In genomic region chr6:3297909-3298308, GRCh38 we compare ENCODE assay signal across 26 cellular contexts. TPM values are rescaled to one million over a fixed set of nuclear protein-coding genes. Genes with fewer than 3 reads are reported as not detected.
DNase-seq lines count a peak whose midpoint lies in the region; ATAC-seq, FAIRE-seq and TF ChIP-seq lines count a peak whose summit lies in the region.
"Had no signal": no experiment of that assay in that cellular context is flagged by ENCODE, and none has a peak within 500 bp of the region (broad histone marks: within the 10 kb centered on the region; RNA-seq: fewer than 3 reads in every experiment).

No MANE protein-coding gene starts in this region.

- H3K4me1 ChIP-seq in GM23338 (ENCODE audit: insufficient read depth) (no peaks in the 10 kb centered on the region), PC-3 (ENCODE audit: insufficient read depth, low read length) (peaks cover 18% of the 10 kb centered on the region), H1 (replicated peaks in 1 of 4; ENCODE audit: control insufficient read depth in 3 of 4, insufficient read depth in 4 of 4, low read length in 3 of 4) (no peaks in the 10 kb centered on the region)
- H3K4me1 ChIP-seq: left lung had no signal

- intact Hi-C loops in PC-3 (cut with micrococcal nuclease): loop anchor here (5.0 kb wide), 1 partner anchor 159 kb away; the partner anchor contains the start of gene SLC22A23
- intact Hi-C loops in sciatic nerve (cut with DNase I): no loop called here

- no peak overlapping the region for H4K8ac ChIP-seq in H1 (ENCODE audit: extremely low read depth, insufficient read depth, low read length)

- H3K23ac ChIP-seq in H1 (ENCODE audit: insufficient read length): no peak overlapping the region

- H3K4me3 ChIP-seq in GM23338 (no peak overlapping the region), PC-3 (ENCODE audit: low read length) (no peak overlapping the region), H1 (ENCODE audit: extremely low read depth in 1 of 4, insufficient read depth in 2 of 4, low read depth in 3 of 4, low read length in 4 of 4) (no peak overlapping the region)
- H3K4me3 ChIP-seq: left lung, smooth muscle cell had no signal

- no peaks in the 10 kb centered on the region for H3K27me3 ChIP-seq in GM23338 (ENCODE audit: insufficient read depth)
- no peaks in the 10 kb centered on the region for H3K27me3 ChIP-seq in PC-3 (ENCODE audit: low read length)
- H3K27me3 ChIP-seq in H1 (replicated peaks in 1 of 4; ENCODE audit: control insufficient read depth in 3 of 4, extremely low read depth in 1 of 4, insufficient read depth in 3 of 4, low read length in 3 of 4): no peaks in the 10 kb centered on the region
- H3K27me3 ChIP-seq: left lung had no signal

- H3K9me3 Mint-ChIP-seq in GM23338: no peaks in the 10 kb centered on the region
- H3K9me3 Mint-ChIP-seq: activated naive CD8-positive, alpha-beta T cell treated with anti-CD3 and anti-CD28 coated beads, Interleukin-2, amount 50 U/mL, for 24 hours; central memory CD8-positive, alpha-beta T cell; HFFc6 had no signal

- H4K20me1 ChIP-seq in GM23338 (replicated peaks; ENCODE audit: insufficient read depth): peaks cover 4% of the 10 kb centered on the region; the same call in 1 of the 2 replicates
- H4K20me1 ChIP-seq in PC-3 (ENCODE audit: low read length): no peaks in the 10 kb centered on the region
- H4K20me1 ChIP-seq in H1 (replicated peaks in 1 of 2; ENCODE audit: control insufficient read depth in 1 of 2, insufficient read depth in 2 of 2, low read length in 2 of 2): no peaks in the 10 kb centered on the region

- no TSS peak for BruUV-seq in PC-3 (replicated peaks; lab: Mats Ljungman, UMichigan)

- H2BK12ac ChIP-seq in H1 (ENCODE audit: low read depth, low read length): no peak overlapping the region; the same call in 1 of the 2 replicates

- H3K27ac ChIP-seq in GM23338 (ENCODE audit: low read depth): no peak overlapping the region
- peak overlapping the region; percentile 82 for H3K27ac ChIP-seq in PC-3 (ENCODE audit: low read length)
- no peak overlapping the region for H3K27ac ChIP-seq in H1 (ENCODE audit: low read depth, low read length)
- H3K27ac ChIP-seq: left lung, RWPE1 had no signal

- no peak; the same call in 1 of the 3 replicates for ATAC-seq in GM23338
- ATAC-seq in PC-3: no peak
- ATAC-seq in sciatic nerve: no peak
- ATAC-seq in stimulated activated naive CD8-positive, alpha-beta T cell treated with anti-CD3 and anti-CD28 coated beads, Interleukin-15, Interleukin-2, amounts not matched to agents 100 U/mL and 50 U/mL, for 24 hours: no peak
- ATAC-seq: activated CD4-positive, CD25-positive, alpha-beta regulatory T cell treated with anti-CD3 and anti-CD28 coated beads, Interleukin-2, amount 50 U/mL, for 24 hours; activated naive CD8-positive, alpha-beta T cell treated with anti-CD3 and anti-CD28 coated beads, Interleukin-2, amount 50 U/mL, for 24 hours; left lung had no signal

- no peak overlapping the region for H3K4me3 Mint-ChIP-seq in GM23338
- H3K4me3 Mint-ChIP-seq: activated CD4-positive, alpha-beta memory T cell treated with anti-CD3 and anti-CD28 coated beads for 36 hours; activated naive CD8-positive, alpha-beta T cell treated with anti-CD3 and anti-CD28 coated beads, Interleukin-2, amount 50 U/mL, for 24 hours; central memory CD8-positive, alpha-beta T cell; HFFc6; mesothelial cell of epicardium; naive B cell had no signal

- H3K9me2 ChIP-seq in GM23338 (ENCODE audit: insufficient read depth) (no peaks in the 10 kb centered on the region), PC-3 (replicated peaks; ENCODE audit: low read length) (no peaks in the 10 kb centered on the region)

- no peak for TF ChIP-seq EP300 in H1 (IDR thresholded peaks at IDR 0.05; ENCODE audit: borderline replicate concordance in 1 of 2, low read depth in 2 of 2, low read length in 2 of 2)

- no peak overlapping the region for H2BK15ac ChIP-seq in H1 (ENCODE audit: low read length)

- H3K4me1 Mint-ChIP-seq in GM23338: peaks cover 16% of the 10 kb centered on the region
- H3K4me1 Mint-ChIP-seq: activated naive CD8-positive, alpha-beta T cell treated with anti-CD3 and anti-CD28 coated beads, Interleukin-2, amount 50 U/mL, for 24 hours; central memory CD8-positive, alpha-beta T cell; mesothelial cell of epicardium; naive B cell had no signal

- H3K79me2 ChIP-seq in GM23338 (replicated peaks; ENCODE audit: insufficient read depth) (no peaks in the 10 kb centered on the region), PC-3 (ENCODE audit: low read length) (no peaks in the 10 kb centered on the region), H1 (ENCODE audit: control insufficient read depth in 1 of 2, insufficient read depth in 2 of 2, low read length in 2 of 2) (no peaks in the 10 kb centered on the region)

- no peaks in the 10 kb centered on the region for H3K9me3 ChIP-seq in PC-3 (ENCODE audit: low read length)
- H3K9me3 ChIP-seq in H1 (ENCODE audit: insufficient read depth in 2 of 2, low read depth in 1 of 2, low read length in 1 of 2): no peaks in the 10 kb centered on the region
- H3K9me3 ChIP-seq: left lung had no signal

- no peak overlapping the region for H2AFZ ChIP-seq in GM23338
- H2AFZ ChIP-seq in PC-3 (ENCODE audit: low read length): no peak overlapping the region
- H2AFZ ChIP-seq in H1 (ENCODE audit: low read length): no peak overlapping the region

- TF ChIP-seq POLR2A in H1 (IDR thresholded peaks at IDR 0.05; ENCODE audit: control extremely low read depth in 1 of 2, low read depth in 2 of 2, low read length in 2 of 2): no peak

- H3K9ac ChIP-seq in PC-3 (ENCODE audit: low read length) (peak overlapping the region; percentile 70; the same call in 1 of the 2 replicates), H1 (replicated peaks in 1 of 4; ENCODE audit: extremely low read depth in 1 of 4, low read depth in 3 of 4, low read length in 3 of 4) (no peak overlapping the region)

- H3F3A ChIP-seq in GM23338 (replicated peaks; ENCODE audit: low read depth) (no peaks in the 10 kb centered on the region), PC-3 (ENCODE audit: low read length, unreplicated experiment) (no peaks in the 10 kb centered on the region)

- no peak overlapping the region for H2BK5ac ChIP-seq in H1 (ENCODE audit: low read depth, low read length)

- no peak overlapping the region for H3K14ac ChIP-seq in H1 (ENCODE audit: insufficient read length)

- no peak overlapping the region for H3K18ac ChIP-seq in H1 (ENCODE audit: extremely low read depth, low read length)

- WGBS in H1 (ENCODE audit: extremely low coverage in 1 of 2, insufficient coverage in 1 of 2, insufficient read length in 1 of 2, insufficient replicate concordance in 2 of 2, low coverage in 1 of 2, low lambda C conversion rate in 2 of 2, missing lambda C conversion rate in 1 of 2), 2 experiments: 90% methylated on average over 11 of the region's 11 CpGs; no CpG with 5 or more reads in 1 of the 2 experiments

- H3K27me3 Mint-ChIP-seq in GM23338 (ENCODE audit: insufficient read depth, low read depth, poor library complexity): peaks cover 12% of the 10 kb centered on the region
- H3K27me3 Mint-ChIP-seq: activated CD4-positive, alpha-beta memory T cell treated with anti-CD3 and anti-CD28 coated beads for 36 hours had no signal

- no peak overlapping the region for H4K5ac ChIP-seq in H1 (ENCODE audit: insufficient read length, low read depth, low read length)

- no peak overlapping the region for H2BK120ac ChIP-seq in H1 (replicated peaks; ENCODE audit: low read depth, low read length)

- no peak for DNase-seq in GM23338 (ENCODE audit: low spot score)
- DNase-seq in PC-3: no peak
- no peak for DNase-seq in H1 (ENCODE audit: low read depth in 1 of 2, low spot score in 2 of 2)
- peak; percentile 27 for DNase-seq in sciatic nerve (ENCODE audit: low spot score)
- DNase-seq in NCI-H226: no peak
- DNase-seq in stimulated activated CD4-positive, alpha-beta T cell treated with anti-CD3 and anti-CD28 coated beads, Interleukin-15, amount 100 ng/mL, for 24 hours: no peak
- DNase-seq in stimulated activated naive CD8-positive, alpha-beta T cell treated with anti-CD3 and anti-CD28 coated beads, Interleukin-15, Interleukin-2, amounts not matched to agents 100 U/mL and 50 U/mL, for 24 hours: no peak
- DNase-seq: activated CD4-positive, alpha-beta memory T cell treated with anti-CD3 and anti-CD28 coated beads for 36 hours; activated naive CD8-positive, alpha-beta T cell treated with anti-CD3 and anti-CD28 coated beads, Interleukin-2, amount 50 U/mL, for 24 hours; C1 segment of cervical spinal cord; DMS79 treated with DMSO at 0.1 percent for 48 hours; HFFc6; hypothalamus; IMR-90; left lung; naive B cell; NCI-H1930; NCI-H2227 treated with DMSO at 0.1 percent for 48 hours; retina; T-helper 1 cell; trophoblast cell had no signal

- H2AK5ac ChIP-seq in H1 (ENCODE audit: low read depth, low read length): no peak overlapping the region

- FAIRE-seq in H1 (lab: Jason Lieb, UNC): no peak

- H3K56ac ChIP-seq in H1 (replicated peaks; ENCODE audit: insufficient read length, low read depth, low read length): no peak overlapping the region

- no peaks in the 10 kb centered on the region for H3K23me2 ChIP-seq in H1 (ENCODE audit: low read depth, low read length)

- no peak overlapping the region for H2BK20ac ChIP-seq in H1 (ENCODE audit: low read length)

- TF ChIP-seq RAD21 in H1 (IDR thresholded peaks at IDR 0.05 in 1 of 2, conservative IDR thresholded peaks at IDR 0.05 in 1 of 2; ENCODE audit: low read depth in 2 of 2, low read length in 2 of 2): peak; percentile 21 to 36; a peak in 2 of 4 replicates

- POLR2A ChIA-PET in PC-3 (lab: Charles Lee; ENCODE audit: unreplicated experiment): no interaction called here
- POLR2A ChIA-PET in H1 (lab: Charles Lee; ENCODE audit: partially characterized antibody): interaction anchor here (1.0 to 1.1 kb wide), 2 partner anchors 16 to 25 kb away, joined by 3 read pairs; no protein-coding TSS in a partner anchor

- H3K36me3 ChIP-seq in GM23338 (ENCODE audit: insufficient read depth): no peaks in the 10 kb centered on the region
- no peaks in the 10 kb centered on the region for H3K36me3 ChIP-seq in PC-3 (ENCODE audit: low read depth, low read length)
- H3K36me3 ChIP-seq in H1 (ENCODE audit: control insufficient read depth in 2 of 4, insufficient read depth in 4 of 4, low read length in 3 of 4): no peaks in the 10 kb centered on the region; a peak in 1 of 8 replicates
- H3K36me3 ChIP-seq: left lung had no signal

- TF ChIP-seq CTCF in GM23338 (conservative IDR thresholded peaks at IDR 0.05; ENCODE audit: low read depth in 2 of 2) (peak in 1 of 2 experiments; percentile 14; a peak in 1 of 4 replicates), PC-3 (conservative IDR thresholded peaks at IDR 0.05; ENCODE audit: low read depth, low read length) (no peak), H1 (IDR thresholded peaks at IDR 0.05; ENCODE audit: control extremely low read depth in 1 of 3, insufficient read depth in 1 of 3, low read depth in 1 of 3, low read length in 3 of 3) (peak in 1 of 3 experiments; percentile 0; a peak in 1 of 4 replicates)

- peaks cover 35% of the 10 kb centered on the region for H3K36me3 Mint-ChIP-seq in GM23338 (ENCODE audit: low read depth)

- H3K79me1 ChIP-seq in H1 (ENCODE audit: low read depth, low read length): no peaks in the 10 kb centered on the region

- H3K4me2 ChIP-seq in GM23338 (no peak overlapping the region), PC-3 (ENCODE audit: low read length) (peak overlapping the region; percentile 36; the same call in 1 of the 2 replicates), H1 (ENCODE audit: insufficient read depth in 1 of 2, low read depth in 2 of 2, low read length in 2 of 2) (no peak overlapping the region)
- H3K4me2 ChIP-seq: smooth muscle cell had no signal

- CTCF ChIA-PET in PC-3 (lab: Charles Lee): no interaction called here
- CTCF ChIA-PET in H1 (lab: Charles Lee; ENCODE audit: partially characterized antibody): interaction anchor here (1.0 to 6.0 kb wide), 9 partner anchors 8 to 239 kb away, joined by 3 to 35 read pairs (median 7); no protein-coding TSS in a partner anchor

- H3K4ac ChIP-seq in H1 (replicated peaks; ENCODE audit: insufficient read length, low read depth, low read length): no peak overlapping the region

- peak overlapping the region; percentile 10; the same call in 1 of the 2 replicates for H3K27ac Mint-ChIP-seq in GM23338
- H3K27ac Mint-ChIP-seq: activated CD4-positive, alpha-beta memory T cell treated with anti-CD3 and anti-CD28 coated beads for 36 hours; activated naive CD8-positive, alpha-beta T cell treated with anti-CD3 and anti-CD28 coated beads, Interleukin-2, amount 50 U/mL, for 24 hours; HFFc6; mesothelial cell of epicardium had no signal

- H4K91ac ChIP-seq in H1 (replicated peaks; ENCODE audit: insufficient read length, low read length): no peak overlapping the region

RNA-seq across cellular contexts. Expression of gene PSMG4, which starts 39.2 kb away (rescaled TPM):
- 30.6 and 37.2 TPM in 2 replicates for total RNA-seq in GM23338 (2014; rRNA removed; shearing (Covaris generic))
- polyA plus RNA-seq in GM23338 (2016; fragmentation: Nextera tagmentation; extraction: Ambion mirVana): 168 and 180 TPM in 2 replicates
- 51.9 and 63.3 TPM in 2 replicates for total RNA-seq in PC-3 (2014; rRNA removed)
- total RNA-seq in H1 (2021; fragmentation: NEBNext Ultra II Directional; extraction: Animal tissue kit (Norgen Biotek cat#: 25700)): 40.6 and 45.6 TPM in 2 replicates
- 113 and 127 TPM in 2 replicates for polyA plus RNA-seq in H1 (2011; rRNA removed)
- 91.5 TPM for polyA plus RNA-seq in H1 (2011; cell fraction: cytosol; rRNA removed)
- 70.8 TPM for polyA plus RNA-seq in H1 (2011; cell fraction: nucleus; rRNA removed)
- 29.6 to 57.7 TPM (median 54.4 TPM) in 4 replicates for polyA plus RNA-seq in H1 (2012, experiment 1 of 2)
- polyA plus RNA-seq in H1 (2012, experiment 2 of 2): 47.1 TPM
- 52.3 TPM for polyA plus RNA-seq in H1 (2013, experiment 1 of 2)
- polyA plus RNA-seq in H1 (2013, experiment 2 of 2): 56.2 TPM
- polyA minus RNA-seq in H1 (2011; rRNA and poly(A)+ RNA removed): 21.4 and 30.4 TPM in 2 replicates
- polyA minus RNA-seq in H1 (2011; cell fraction: cytosol; rRNA and poly(A)+ RNA removed): 15.4 TPM
- 39.9 TPM for polyA minus RNA-seq in H1 (2011; cell fraction: nucleus; rRNA and poly(A)+ RNA removed)
- 21.2 TPM for total RNA-seq in sciatic nerve
